Comparison of ENCODE assay signal across 8 cellular contexts in genomic region chr7:103573479-103574058, GRCh38.
DNase-seq lines count a peak whose midpoint lies in the region; ATAC-seq and TF ChIP-seq lines count a peak whose summit lies in the region.

No MANE protein-coding gene starts in this region.

- H4K20me1 ChIP-seq in DND-41 (ENCODE audit: insufficient read depth, low read length), result no peaks in the 10 kb centered on the region
- H4K20me1 ChIP-seq in MM.1S (ENCODE audit: insufficient read depth, low read length), result no peaks in the 10 kb centered on the region
- no peaks in the 10 kb centered on the region for H4K20me1 ChIP-seq in hepatocyte (ENCODE audit: insufficient read depth, poor library complexity, severe bottlenecking)

- H3K79me2 ChIP-seq in DND-41 (ENCODE audit: insufficient read depth, low read length), result no peaks in the 10 kb centered on the region
- no peaks in the 10 kb centered on the region for H3K79me2 ChIP-seq in MM.1S (ENCODE audit: low read length)
- H3K79me2 ChIP-seq in hepatocyte, result no peaks in the 10 kb centered on the region

- H3K4me3 ChIP-seq in DND-41 (ENCODE audit: low read depth in 1 of 2, low read length in 2 of 2) (no peak overlapping the region), MM.1S (ENCODE audit: low read length) (no peak overlapping the region), hepatocyte (no peak overlapping the region)

- H3K27ac ChIP-seq in DND-41 (ENCODE audit: low read length), result no peak overlapping the region
- no peak overlapping the region for H3K27ac ChIP-seq in MM.1S (ENCODE audit: low read length)
- H3K27ac ChIP-seq in hepatocyte, result no peak overlapping the region

- TF ChIP-seq CTCF in DND-41 (IDR thresholded peaks at IDR 0.05; ENCODE audit: borderline replicate concordance, extremely low read depth, low read length, poor library complexity, severe bottlenecking), result peak; percentile 66
- TF ChIP-seq CTCF in MM.1S (IDR thresholded peaks at IDR 0.05; ENCODE audit: low read length), result peak; percentile 58
- TF ChIP-seq CTCF in hepatocyte (IDR thresholded peaks at IDR 0.05; ENCODE audit: poor library complexity), result peak; percentile 70
- peak; percentile 89 for TF ChIP-seq CTCF in type B pancreatic cell (conservative IDR thresholded peaks at IDR 0.05)

- WGBS in hepatocyte (ENCODE audit: low lambda C conversion rate, missing lambda C conversion rate), result 52% methylated on average over 3 of the region's 3 CpGs

- no peak overlapping the region for H3K4me3 Mint-ChIP-seq in type B pancreatic cell
- no peak overlapping the region for H3K4me3 Mint-ChIP-seq in stimulated activated memory B cell treated with anti-CD40 and anti-IgM and Interleukin-4, amounts not matched to agents 10 μg/mL and 1 μg/mL and 100 μg/mL, for 72 hours

- no peak overlapping the region for H3K27ac Mint-ChIP-seq in type B pancreatic cell
- no peak overlapping the region for H3K27ac Mint-ChIP-seq in stimulated activated memory B cell treated with anti-CD40 and anti-IgM and Interleukin-4, amounts not matched to agents 10 μg/mL and 1 μg/mL and 100 μg/mL, for 72 hours

- H3K4me1 ChIP-seq in DND-41 (ENCODE audit: insufficient read depth, low read length), result no peaks in the 10 kb centered on the region
- H3K4me1 ChIP-seq in MM.1S (ENCODE audit: low read length), result no peaks in the 10 kb centered on the region
- peaks cover 5% of the 10 kb centered on the region for H3K4me1 ChIP-seq in hepatocyte (ENCODE audit: insufficient read depth)

- H2AFZ ChIP-seq in DND-41 (ENCODE audit: low read depth, low read length), result no peak overlapping the region
- H2AFZ ChIP-seq in MM.1S (ENCODE audit: low read length), result no peak overlapping the region
- no peak overlapping the region for H2AFZ ChIP-seq in hepatocyte

- peaks cover 13% of the 10 kb centered on the region for H3K27me3 Mint-ChIP-seq in type B pancreatic cell
- H3K27me3 Mint-ChIP-seq in stimulated activated memory B cell treated with anti-CD40 and anti-IgM and Interleukin-4, amounts not matched to agents 10 μg/mL and 1 μg/mL and 100 μg/mL, for 72 hours, result no peaks in the 10 kb centered on the region

- no peaks in the 10 kb centered on the region for H3K4me1 Mint-ChIP-seq in type B pancreatic cell (ENCODE audit: unreplicated experiment)
- H3K4me1 Mint-ChIP-seq in stimulated activated memory B cell treated with anti-CD40 and anti-IgM and Interleukin-4, amounts not matched to agents 10 μg/mL and 1 μg/mL and 100 μg/mL, for 72 hours, result no peaks in the 10 kb centered on the region

- DNase-seq in DND-41 (no peak), MM.1S (peak; percentile 48), SW480 (ENCODE audit: low spot score) (peak; percentile 68), hepatocyte (ENCODE audit: low spot score) (peak; percentile 25), type B pancreatic cell (ENCODE audit: extremely low spot score, unreplicated experiment) (no peak), GOT3 (lab: John Stamatoyannopoulos, UW) (no peak), T1000 (lab: John Stamatoyannopoulos, UW) (no peak)

- H3F3A ChIP-seq in MM.1S (ENCODE audit: insufficient read depth, low read length), result no peaks in the 10 kb centered on the region

- no peaks in the 10 kb centered on the region for H3K9me3 Mint-ChIP-seq in type B pancreatic cell
- H3K9me3 Mint-ChIP-seq in stimulated activated memory B cell treated with anti-CD40 and anti-IgM and Interleukin-4, amounts not matched to agents 10 μg/mL and 1 μg/mL and 100 μg/mL, for 72 hours, result no peaks in the 10 kb centered on the region

- no peaks in the 10 kb centered on the region for H3K9me3 ChIP-seq in DND-41 (ENCODE audit: insufficient read depth, low read length, severe bottlenecking)
- no peaks in the 10 kb centered on the region for H3K9me3 ChIP-seq in MM.1S (replicated peaks; ENCODE audit: insufficient read depth, low read length)
- no peaks in the 10 kb centered on the region for H3K9me3 ChIP-seq in hepatocyte (ENCODE audit: low read depth)

- no peak for ATAC-seq in DND-41 (ENCODE audit: insufficient read depth, low read depth)
- no peak for ATAC-seq in stimulated activated memory B cell treated with anti-CD40 and anti-IgM and Interleukin-4, amounts not matched to agents 10 μg/mL and 1 μg/mL and 100 μg/mL, for 72 hours

- H3K27me3 ChIP-seq in DND-41 (ENCODE audit: insufficient read depth, low read length, poor library complexity) (peaks cover 15% of the 10 kb centered on the region), MM.1S (replicated peaks; ENCODE audit: insufficient read depth, low read length) (no peaks in the 10 kb centered on the region), hepatocyte (no peaks in the 10 kb centered on the region)

- H3K4me2 ChIP-seq in DND-41 (ENCODE audit: insufficient read depth, low read length) (no peak overlapping the region), MM.1S (ENCODE audit: low read depth, low read length) (no peak overlapping the region), hepatocyte (no peak overlapping the region)

- H3K36me3 Mint-ChIP-seq in type B pancreatic cell, result no peaks in the 10 kb centered on the region
- no peaks in the 10 kb centered on the region for H3K36me3 Mint-ChIP-seq in stimulated activated memory B cell treated with anti-CD40 and anti-IgM and Interleukin-4, amounts not matched to agents 10 μg/mL and 1 μg/mL and 100 μg/mL, for 72 hours

- H3K9ac ChIP-seq in DND-41 (ENCODE audit: low read depth, low read length) (no peak overlapping the region), MM.1S (ENCODE audit: low read length) (no peak overlapping the region)

- no peaks in the 10 kb centered on the region for H3K9me2 ChIP-seq in MM.1S (replicated peaks; ENCODE audit: insufficient read depth, low read length)
- no peaks in the 10 kb centered on the region for H3K9me2 ChIP-seq in hepatocyte (replicated peaks; ENCODE audit: insufficient read depth)

- no peaks in the 10 kb centered on the region for H3K36me3 ChIP-seq in DND-41 (ENCODE audit: insufficient read depth, low read length)
- no peaks in the 10 kb centered on the region for H3K36me3 ChIP-seq in MM.1S (replicated peaks; ENCODE audit: insufficient read depth, low read length)
- no peaks in the 10 kb centered on the region for H3K36me3 ChIP-seq in hepatocyte (replicated peaks; ENCODE audit: insufficient read depth, low read depth)

Comparison
In these comparisons a context has a peak if more than half of its experiments do, and no peak if none do; other contexts are left out.
1. DNase-seq: peak in MM.1S (single experiment), SW480 (single experiment) and hepatocyte (single experiment); none in DND-41 (single experiment), type B pancreatic cell (single experiment), GOT3 (single experiment) and T1000 (single experiment).
2. Peak in every context shown above with its lines, with median percentiles within 50 percentile points of each other: CTCF ChIP-seq.